ENCODE assay signal across 1 cellular context in genomic region chr22:29553391-29554224, GRCh38.
TF ChIP-seq lines count a peak whose summit lies in the region.

THOC5 (minus strand) TSS chr22:29553757; CDS start chr22:29549147, 4,610 bp downstream.

TF ChIP-seq in HepG2, 621 proteins besides CTCF, POLR2A, EP300 and RAD21 (continued from another document and continues in another):
- peak; percentile 97 for TF ChIP-seq MNT (IDR thresholded peaks at IDR 0.05)
- TF ChIP-seq ZSCAN30 (CRISPR knock-in tag; IDR thresholded peaks at IDR 0.05): no peak
- TF ChIP-seq NR2C2 (CRISPR knock-in tag; IDR thresholded peaks at IDR 0.05; ENCODE audit: borderline replicate concordance): peak; percentile 69; the same call in 1 of the 2 replicates
- peak; percentile 82 for TF ChIP-seq TARDBP (CRISPR knock-in tag; IDR thresholded peaks at IDR 0.05)
- TF ChIP-seq MLXIP (CRISPR knock-in tag; IDR thresholded peaks at IDR 0.05; ENCODE audit: borderline replicate concordance): no peak
- TF ChIP-seq DBP (CRISPR knock-in tag; IDR thresholded peaks at IDR 0.05; ENCODE audit: not compliant biosample characterization): no peak
- no peak for TF ChIP-seq ZNF143 (CRISPR knock-in tag; IDR thresholded peaks at IDR 0.05)
- peak; percentile 79; the same call in 1 of the 2 replicates for TF ChIP-seq TFDP1 (CRISPR knock-in tag; IDR thresholded peaks at IDR 0.05; ENCODE audit: borderline replicate concordance)
- no peak for TF ChIP-seq ZNF780A (CRISPR knock-in tag; IDR thresholded peaks at IDR 0.05)
- TF ChIP-seq ZNF451 (CRISPR knock-in tag; IDR thresholded peaks at IDR 0.05): peak; percentile 81
- peak; percentile 82 for TF ChIP-seq SP5 (CRISPR knock-in tag; IDR thresholded peaks at IDR 0.05; ENCODE audit: borderline replicate concordance, low read depth)
- no peak for TF ChIP-seq ZNF644 (CRISPR knock-in tag; IDR thresholded peaks at IDR 0.05; ENCODE audit: low read depth)
- no peak for TF ChIP-seq GPBP1L1 (CRISPR knock-in tag; IDR thresholded peaks at IDR 0.05)
- 0 out of 2 replicates have a peak, but pooled peaks have one; percentile 18 for TF ChIP-seq ZNF891 (CRISPR knock-in tag; IDR thresholded peaks at IDR 0.05)
- TF ChIP-seq HMGXB4 (CRISPR knock-in tag; IDR thresholded peaks at IDR 0.05; ENCODE audit: borderline replicate concordance in 1 of 2, low read depth in 1 of 2): peak; percentile 90 to 93
- TF ChIP-seq CREB3 (CRISPR knock-in tag; IDR thresholded peaks at IDR 0.05): no peak
- no peak for TF ChIP-seq HOXA9 (CRISPR knock-in tag; IDR thresholded peaks at IDR 0.05; ENCODE audit: borderline replicate concordance)
- no peak for TF ChIP-seq ZNF556 (CRISPR knock-in tag; IDR thresholded peaks at IDR 0.05; ENCODE audit: borderline replicate concordance)
- peak; percentile 68; the same call in 1 of the 2 replicates for TF ChIP-seq ISL2 (CRISPR knock-in tag; IDR thresholded peaks at IDR 0.05)
- no peak for TF ChIP-seq PLSCR1 (CRISPR knock-in tag; IDR thresholded peaks at IDR 0.05; ENCODE audit: borderline replicate concordance)
- TF ChIP-seq MTF2 (CRISPR knock-in tag; IDR thresholded peaks at IDR 0.05; ENCODE audit: borderline replicate concordance): no peak
- TF ChIP-seq EZH2 (conservative IDR thresholded peaks at IDR 0.05; ENCODE audit: low read depth, low read length): no peak
- no peak for TF ChIP-seq CENPT (CRISPR knock-in tag; IDR thresholded peaks at IDR 0.05; ENCODE audit: low read depth)
- TF ChIP-seq SIN3B (IDR thresholded peaks at IDR 0.05; ENCODE audit: low read length): peak; percentile 51; the same call in 1 of the 2 replicates
- TF ChIP-seq TBL1XR1 (IDR thresholded peaks at IDR 0.05; ENCODE audit: borderline replicate concordance, low read length, partially characterized antibody): no peak
- peak; percentile 24; the same call in 1 of the 2 replicates for TF ChIP-seq FOSL2 (CRISPR knock-in tag; IDR thresholded peaks at IDR 0.05)
- TF ChIP-seq DNMT1 (CRISPR knock-in tag; IDR thresholded peaks at IDR 0.05): no peak
- no peak for TF ChIP-seq EED (CRISPR knock-in tag; IDR thresholded peaks at IDR 0.05)
- peak; percentile 62; the same call in 1 of the 2 replicates for TF ChIP-seq GTF3A (CRISPR knock-in tag; conservative IDR thresholded peaks at IDR 0.05)
- no peak for TF ChIP-seq PREB (CRISPR knock-in tag; IDR thresholded peaks at IDR 0.05)
- TF ChIP-seq ONECUT2 (CRISPR knock-in tag; IDR thresholded peaks at IDR 0.05): 0 out of 2 replicates have a peak, but pooled peaks have one; percentile 34
- TF ChIP-seq MXD1 (CRISPR knock-in tag; IDR thresholded peaks at IDR 0.05): no peak; the same call in 1 of the 2 replicates
- TF ChIP-seq ZC3H4 (CRISPR knock-in tag; IDR thresholded peaks at IDR 0.05; ENCODE audit: borderline replicate concordance): no peak
- TF ChIP-seq ZSCAN22 (CRISPR knock-in tag; IDR thresholded peaks at IDR 0.05): no peak
- TF ChIP-seq SMARCE1 (IDR thresholded peaks at IDR 0.05; ENCODE audit: borderline replicate concordance): no peak
- TF ChIP-seq ZNF792 (CRISPR knock-in tag; IDR thresholded peaks at IDR 0.05): peak; percentile 82
- TF ChIP-seq ZNF746 (CRISPR knock-in tag; IDR thresholded peaks at IDR 0.05): 0 out of 2 replicates have a peak, but pooled peaks have one; percentile 47
- TF ChIP-seq ZNF564 (CRISPR knock-in tag; IDR thresholded peaks at IDR 0.05): peak; percentile 80; the same call in 1 of the 2 replicates
- TF ChIP-seq ATF7 (IDR thresholded peaks at IDR 0.05): no peak
- TF ChIP-seq ATF7 (CRISPR knock-in tag; IDR thresholded peaks at IDR 0.05): no peak; the same call in 1 of the 2 replicates
- TF ChIP-seq TIGD3 (CRISPR knock-in tag; IDR thresholded peaks at IDR 0.05; ENCODE audit: borderline replicate concordance): no peak
- peak; percentile 88 for TF ChIP-seq PHF5A (CRISPR knock-in tag; IDR thresholded peaks at IDR 0.05; ENCODE audit: low read depth, unreplicated experiment)
- no peak for TF ChIP-seq ZBTB21 (CRISPR knock-in tag; IDR thresholded peaks at IDR 0.05)
- no peak for TF ChIP-seq ZBTB8A (CRISPR knock-in tag; IDR thresholded peaks at IDR 0.05; ENCODE audit: borderline replicate concordance, low read depth)
- no peak for TF ChIP-seq MTA1 (CRISPR knock-in tag; IDR thresholded peaks at IDR 0.05; ENCODE audit: borderline replicate concordance)
- TF ChIP-seq ZNF225 (CRISPR knock-in tag; IDR thresholded peaks at IDR 0.05): peak; percentile 87; the same call in 1 of the 2 replicates
- no peak for TF ChIP-seq ZFAT (CRISPR knock-in tag; conservative IDR thresholded peaks at IDR 0.05)
- peak; percentile 98 for TF ChIP-seq MAX (IDR thresholded peaks at IDR 0.05)
- peak; percentile 67; the same call in 1 of the 2 replicates for TF ChIP-seq ZNF761 (CRISPR knock-in tag; conservative IDR thresholded peaks at IDR 0.05)
- TF ChIP-seq NFE2L2 (IDR thresholded peaks at IDR 0.05; ENCODE audit: low read length): no peak
- TF ChIP-seq SKIL (CRISPR knock-in tag; IDR thresholded peaks at IDR 0.05; ENCODE audit: borderline replicate concordance): no peak
